In the genomic region with DNA sequence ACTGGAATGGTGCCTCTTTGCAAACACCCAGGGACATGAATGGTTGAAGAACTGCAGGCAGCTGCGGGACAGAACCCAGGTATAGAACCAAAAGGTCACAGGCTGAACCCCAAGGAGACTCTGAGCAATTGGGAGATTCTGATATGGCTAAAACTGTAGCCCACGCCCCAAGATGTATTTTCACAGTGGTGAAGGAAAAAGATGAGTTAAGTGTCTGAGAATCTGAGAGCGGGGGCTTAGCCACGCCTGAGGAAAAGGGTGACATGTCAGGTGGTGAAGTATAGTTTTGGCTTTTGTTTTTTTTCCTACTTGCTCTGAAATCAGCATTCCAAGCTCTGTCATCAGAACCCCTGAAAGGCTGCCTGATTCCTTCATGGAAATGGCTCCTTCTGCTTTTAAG, we compare ENCODE assay signal across 15 cellular contexts.
"Had no signal": no experiment of that assay in that cellular context is flagged by ENCODE, and none has a peak within 500 bp of the region (broad histone marks: within the 10 kb centered on the region; RNA-seq: fewer than 3 reads in every experiment).

No MANE protein-coding gene starts in this region.

- H3K9me3 ChIP-seq: breast epithelium, esophagus squamous epithelium, right atrium auricular region had no signal

- H3K27me3 ChIP-seq: breast epithelium, dorsolateral prefrontal cortex, esophagus squamous epithelium, right atrium auricular region had no signal

- H3K36me3 Mint-ChIP-seq: type B pancreatic cell had no signal

- H3K9me3 Mint-ChIP-seq: activated naive CD4-positive, alpha-beta T cell treated with anti-CD3 and anti-CD28 coated beads, Interleukin-2, amount 50 U/mL, for 24 hours; type B pancreatic cell had no signal

- H3K27ac Mint-ChIP-seq: activated CD4-positive, alpha-beta T cell treated with anti-CD3 and anti-CD28 coated beads, Interleukin-2, amount 10 ng/mL, durations not matched to agents 7 days and 5 days; activated naive CD4-positive, alpha-beta T cell treated with anti-CD3 and anti-CD28 coated beads, Interleukin-2, amount 50 U/mL, for 24 hours; type B pancreatic cell had no signal

- H3K4me1 Mint-ChIP-seq: activated CD4-positive, alpha-beta T cell treated with anti-CD3 and anti-CD28 coated beads, Interleukin-2, amount 10 ng/mL, durations not matched to agents 7 days and 5 days; activated naive CD4-positive, alpha-beta T cell treated with anti-CD3 and anti-CD28 coated beads, Interleukin-2, amount 50 U/mL, for 24 hours had no signal

- H3K27me3 Mint-ChIP-seq: activated naive CD4-positive, alpha-beta T cell treated with anti-CD3 and anti-CD28 coated beads, Interleukin-2, amount 50 U/mL, for 24 hours had no signal

- H3K4me1 ChIP-seq: breast epithelium, left ventricle myocardium inferior, right atrium auricular region had no signal

- H3K4me3 ChIP-seq: breast epithelium, dorsolateral prefrontal cortex, esophagus squamous epithelium, left ventricle myocardium inferior, right atrium auricular region had no signal

- H3K36me3 ChIP-seq: breast epithelium, esophagus squamous epithelium, left ventricle myocardium inferior, right atrium auricular region had no signal

- H3K4me3 Mint-ChIP-seq: activated CD4-positive, alpha-beta T cell treated with anti-CD3 and anti-CD28 coated beads, Interleukin-2, amount 10 ng/mL, durations not matched to agents 7 days and 5 days; activated naive CD4-positive, alpha-beta T cell treated with anti-CD3 and anti-CD28 coated beads, Interleukin-2, amount 50 U/mL, for 24 hours; type B pancreatic cell had no signal

- H3K27ac ChIP-seq: breast epithelium, dorsolateral prefrontal cortex, left ventricle myocardium inferior, right atrium auricular region had no signal

- FAIRE-seq: endometrium had no signal

- DNase-seq: activated CD4-positive, alpha-beta T cell treated with anti-CD3 and anti-CD28 coated beads, Interleukin-2, amount 10 ng/mL, durations not matched to agents 7 days and 5 days; activated CD4-positive, CD25-positive, alpha-beta regulatory T cell; dorsolateral prefrontal cortex; esophagus squamous epithelium; foreskin fibroblast; left ventricle myocardium inferior; mesenchymal stem cell; stimulated activated CD4-positive, alpha-beta T cell treated with anti-CD3 and anti-CD28 coated beads, Interleukin-2, amount 100 ng/mL, for 24 hours; stimulated activated naive CD4-positive, alpha-beta T cell; substantia nigra had no signal
